9 cellular contexts compared by ENCODE assay signal in genomic region chr7:101543846-101544245, GRCh38.
"Had no signal": no experiment of that assay in that cellular context is flagged by ENCODE, and none has a peak within 500 bp of the region (broad histone marks: within the 10 kb centered on the region; RNA-seq: fewer than 3 reads in every experiment).

No MANE protein-coding gene starts in this region.

- FAIRE-seq: H1, H54, HTR-8/SVneo, K562 had no signal

- H3K4me3 ChIP-seq: GM23338, HAP-1, K562 had no signal

- H3K27ac Mint-ChIP-seq: GM23338, HFFc6 had no signal

- H3K36me3 ChIP-seq: HAP-1 had no signal

- H3K9me3 Mint-ChIP-seq: GM23338, HFFc6 had no signal

- H3K4me1 ChIP-seq: HAP-1 had no signal

- ATAC-seq: GM23338, HCT116, K562 had no signal

- H3K4me3 Mint-ChIP-seq: GM23338, HFFc6 had no signal

- H3K9me3 ChIP-seq: HAP-1 had no signal

- DNase-seq: HFFc6, IMR-90 had no signal
